8 cellular contexts compared by ENCODE assay signal in genomic region chr2:127106457-127106997, GRCh38. TPM values are rescaled to one million over a fixed set of nuclear protein-coding genes. Genes with fewer than 3 reads are reported as not detected.
A peak's percentile ranks its signal among the peaks of the same experiment; 100 is the strongest.
DNase-seq lines count a peak whose midpoint lies in the region; ATAC-seq and TF ChIP-seq lines count a peak whose summit lies in the region.

No MANE protein-coding gene starts in this region.

- WGBS in gastroesophageal sphincter (ENCODE audit: low coverage in 1 of 2), 2 donors: no CpG with 5 or more reads among the region's 45 CpGs

- H3K4me3 ChIP-seq in AG04450 (ENCODE audit: low read depth, low read length) (peak overlapping the region; percentile 77), gastroesophageal sphincter (peak overlapping the region; percentile 66 to 90)

- peaks cover under 1% of the 10 kb centered on the region for H3K27me3 ChIP-seq in AG04450 (ENCODE audit: control insufficient read depth, insufficient read depth, low read length)
- no peaks in the 10 kb centered on the region for H3K27me3 ChIP-seq in gastroesophageal sphincter

- no peak for TF ChIP-seq POLR2A in gastroesophageal sphincter (IDR thresholded peaks at IDR 0.05)

- no peak overlapping the region for H3K27ac Mint-ChIP-seq in activated CD4-positive, alpha-beta memory T cell treated with anti-CD3 and anti-CD28 coated beads for 36 hours
- H3K27ac Mint-ChIP-seq in osteocyte (ENCODE audit: unreplicated experiment): peak overlapping the region; percentile 50

- H3K4me1 ChIP-seq in gastroesophageal sphincter: peaks cover 0 to 60% (median 13%) of the 10 kb centered on the region in 3 donors

- H3K27ac ChIP-seq in AG04450 (ENCODE audit: low read depth, low read length) (peak overlapping the region; percentile 68), gastroesophageal sphincter (peak overlapping the region; percentile 30 to 90 (median 84))

- H3K9me3 ChIP-seq in AG04450 (ENCODE audit: control insufficient read depth, insufficient read depth, low read length) (no peaks in the 10 kb centered on the region; the same call in 1 of the 2 replicates), gastroesophageal sphincter (no peaks in the 10 kb centered on the region)

- H3K4me1 Mint-ChIP-seq in activated CD4-positive, alpha-beta memory T cell treated with anti-CD3 and anti-CD28 coated beads for 36 hours (ENCODE audit: low read depth): peaks cover 4% of the 10 kb centered on the region
- peaks cover 49% of the 10 kb centered on the region for H3K4me1 Mint-ChIP-seq in osteocyte (ENCODE audit: unreplicated experiment)

- ATAC-seq in GM19043 (IDR thresholded peaks at IDR 0.05; ENCODE audit: low read depth, unreplicated experiment) (peak; percentile 18), HG03175 (IDR thresholded peaks at IDR 0.05; ENCODE audit: unreplicated experiment) (peak; percentile 24), gastroesophageal sphincter (peak; percentile 10)

- no peaks in the 10 kb centered on the region for H3K36me3 ChIP-seq in gastroesophageal sphincter

- TF ChIP-seq CTCF in AG04450 (IDR thresholded peaks at IDR 0.05; ENCODE audit: low read depth, low read length) (no peak), gastroesophageal sphincter (IDR thresholded peaks at IDR 0.05) (no peak), osteocyte (IDR thresholded peaks at IDR 0.05) (no peak)

- POLR2A ChIA-PET in AG04450 (lab: Yijun Ruan, JAX): interaction anchor here (0.6 to 2.2 kb wide), 5 partner anchors 19 to 777 kb away, joined by 3 to 12 read pairs (median 6); partner anchors contain the start of gene ERCC3
- POLR2A ChIA-PET in activated CD4-positive, alpha-beta memory T cell treated with anti-CD3 and anti-CD28 coated beads for 36 hours (lab: Charles Lee): interaction anchor here (0.6 to 1.4 kb wide), 3 partner anchors 13 to 27 kb away, joined by 3 to 5 read pairs (median 3); no protein-coding TSS in a partner anchor

- intact Hi-C loops in activated CD4-positive, alpha-beta memory T cell treated with anti-CD3 and anti-CD28 coated beads for 36 hours (cut with micrococcal nuclease): no loop called here

- H3K9me3 Mint-ChIP-seq in activated CD4-positive, alpha-beta memory T cell treated with anti-CD3 and anti-CD28 coated beads for 36 hours: no peaks in the 10 kb centered on the region
- no peaks in the 10 kb centered on the region for H3K9me3 Mint-ChIP-seq in osteocyte (ENCODE audit: unreplicated experiment)

- peak overlapping the region; percentile 64 for H3K4me3 Mint-ChIP-seq in activated CD4-positive, alpha-beta memory T cell treated with anti-CD3 and anti-CD28 coated beads for 36 hours
- H3K4me3 Mint-ChIP-seq in osteocyte (ENCODE audit: unreplicated experiment): peak overlapping the region; percentile 80

- DNase-seq in AG04450 (ENCODE audit: low read depth, low spot score) (no peak), osteocyte (ENCODE audit: extremely low spot score, unreplicated experiment) (no peak), NCI-H226 (no peak), NCI-H2196 treated with DMSO at 0.1 percent for 48 hours (lab: John Stamatoyannopoulos, UW; ENCODE audit: unreplicated experiment) (no peak)
- DNase-seq in activated CD4-positive, alpha-beta memory T cell treated with anti-CD3 and anti-CD28 coated beads for 36 hours: peak; percentile 15

- no peaks in the 10 kb centered on the region for H3K36me3 Mint-ChIP-seq in activated CD4-positive, alpha-beta memory T cell treated with anti-CD3 and anti-CD28 coated beads for 36 hours
- H3K36me3 Mint-ChIP-seq in osteocyte (ENCODE audit: unreplicated experiment): no peaks in the 10 kb centered on the region

- no peak for TF ChIP-seq EP300 in gastroesophageal sphincter (IDR thresholded peaks at IDR 0.05)

- CTCF ChIA-PET in AG04450 (lab: Charles Lee): no interaction called here
- CTCF ChIA-PET in activated CD4-positive, alpha-beta memory T cell treated with anti-CD3 and anti-CD28 coated beads for 36 hours (lab: Charles Lee): interaction anchor here (1.2 to 1.9 kb wide), 4 partner anchors 21 to 38 kb away, joined by 3 to 11 read pairs (median 6); no protein-coding TSS in a partner anchor

- H3K27me3 Mint-ChIP-seq in activated CD4-positive, alpha-beta memory T cell treated with anti-CD3 and anti-CD28 coated beads for 36 hours: peaks cover 12% of the 10 kb centered on the region
- H3K27me3 Mint-ChIP-seq in osteocyte (ENCODE audit: unreplicated experiment): no peaks in the 10 kb centered on the region

RNA-seq across cellular contexts. Expression of gene BIN1, which starts 0.4 kb away (rescaled TPM):
- 32.4 and 35.7 TPM in 2 replicates for polyA plus RNA-seq in AG04450 (2011; rRNA removed)
- 33.1 and 43.8 TPM in 2 replicates for polyA minus RNA-seq in AG04450 (2011; rRNA and poly(A)+ RNA removed)
- total RNA-seq in activated CD4-positive, alpha-beta memory T cell treated with anti-CD3 and anti-CD28 coated beads for 36 hours: 10 to 100 TPM; 55.4 to 58.2 TPM
- total RNA-seq in gastroesophageal sphincter: 100 to 1,000 TPM in 1 of 4 donors, 10 to 100 TPM in 3; 36.1 to 101 (median 53.9) TPM
- 101 TPM in 2 replicates for total RNA-seq in osteocyte
